8 cellular contexts compared by ENCODE assay signal in the genomic region with DNA sequence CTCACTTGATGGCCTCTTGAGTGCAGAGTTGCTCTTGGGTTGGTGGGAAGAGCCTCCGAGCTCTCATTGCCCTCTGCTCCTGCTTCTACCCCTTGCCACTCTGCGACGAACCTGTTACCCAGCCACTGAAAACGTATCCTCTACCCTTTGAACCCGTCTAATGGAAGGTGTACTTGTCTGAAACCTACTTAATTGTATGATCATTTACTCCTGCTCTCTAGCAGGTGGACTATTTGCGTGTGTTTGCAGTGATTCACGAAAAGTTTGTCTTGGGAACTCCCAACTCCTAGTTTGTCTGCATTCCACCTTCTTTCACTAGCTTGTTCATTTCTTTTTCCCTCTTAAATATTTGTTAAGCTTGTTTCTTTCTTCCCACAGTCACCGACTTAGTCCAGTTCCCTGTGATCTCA. TPM values are rescaled to one million over a fixed set of nuclear protein-coding genes. Genes with fewer than 3 reads are reported as not detected.
DNase-seq lines count a peak whose midpoint lies in the region; ATAC-seq lines count a peak whose summit lies in the region.

No MANE protein-coding gene starts in this region.

- peaks cover 24% of the 10 kb centered on the region for H3K36me3 Mint-ChIP-seq in activated naive CD8-positive, alpha-beta T cell treated with anti-CD3 and anti-CD28 coated beads for 36 hours
- H3K36me3 Mint-ChIP-seq in stimulated activated memory B cell treated with anti-CD40 and anti-IgM and Interleukin-4, amounts not matched to agents 10 μg/mL and 1 μg/mL and 100 μg/mL, for 72 hours: peaks cover 38% of the 10 kb centered on the region

- H3K27ac Mint-ChIP-seq in activated naive CD8-positive, alpha-beta T cell treated with anti-CD3 and anti-CD28 coated beads for 36 hours: peak overlapping the region; percentile 86
- peak overlapping the region; percentile 86 for H3K27ac Mint-ChIP-seq in stimulated activated memory B cell treated with anti-CD40 and anti-IgM and Interleukin-4, amounts not matched to agents 10 μg/mL and 1 μg/mL and 100 μg/mL, for 72 hours

- peaks cover 6% of the 10 kb centered on the region for H3K9me3 ChIP-seq in iPS-18a (ENCODE audit: control insufficient read depth, low read depth, low read length)

- peak overlapping the region; percentile 40 for H3K9ac ChIP-seq in iPS-18a (ENCODE audit: low read length)

- peak overlapping the region; percentile 72 for H3K4me3 ChIP-seq in iPS-18a (ENCODE audit: low read length)

- no peak for DNase-seq in activated naive CD8-positive, alpha-beta T cell treated with anti-CD3 and anti-CD28 coated beads for 36 hours
- DNase-seq in NCI-H128 (lab: John Stamatoyannopoulos, UW; ENCODE audit: unreplicated experiment) (no peak), T-helper 9 cell (no peak), SKM-1 (lab: John Stamatoyannopoulos, UW; ENCODE audit: unreplicated experiment) (no peak)

- no peaks in the 10 kb centered on the region for H3K27me3 Mint-ChIP-seq in activated naive CD8-positive, alpha-beta T cell treated with anti-CD3 and anti-CD28 coated beads for 36 hours
- no peaks in the 10 kb centered on the region for H3K27me3 Mint-ChIP-seq in stimulated activated memory B cell treated with anti-CD40 and anti-IgM and Interleukin-4, amounts not matched to agents 10 μg/mL and 1 μg/mL and 100 μg/mL, for 72 hours

- H3K9me3 Mint-ChIP-seq in activated naive CD8-positive, alpha-beta T cell treated with anti-CD3 and anti-CD28 coated beads for 36 hours: no peaks in the 10 kb centered on the region
- no peaks in the 10 kb centered on the region for H3K9me3 Mint-ChIP-seq in stimulated activated memory B cell treated with anti-CD40 and anti-IgM and Interleukin-4, amounts not matched to agents 10 μg/mL and 1 μg/mL and 100 μg/mL, for 72 hours

- peaks cover 6% of the 10 kb centered on the region for H3K4me1 ChIP-seq in iPS-18a (ENCODE audit: control insufficient read depth, low read depth, low read length)

- ATAC-seq in GM18909 (IDR thresholded peaks at IDR 0.05; ENCODE audit: poor library complexity, unreplicated experiment) (peak; percentile 2), HG03095 (IDR thresholded peaks at IDR 0.05; ENCODE audit: unreplicated experiment) (peak; percentile 2)
- no peak for ATAC-seq in stimulated activated memory B cell treated with anti-CD40 and anti-IgM and Interleukin-4, amounts not matched to agents 10 μg/mL and 1 μg/mL and 100 μg/mL, for 72 hours

- peaks cover 14% of the 10 kb centered on the region for H3K36me3 ChIP-seq in iPS-18a (ENCODE audit: control insufficient read depth, low read depth, low read length)

- H3K4me1 Mint-ChIP-seq in activated naive CD8-positive, alpha-beta T cell treated with anti-CD3 and anti-CD28 coated beads for 36 hours: peaks cover 40% of the 10 kb centered on the region
- peaks cover 8% of the 10 kb centered on the region for H3K4me1 Mint-ChIP-seq in stimulated activated memory B cell treated with anti-CD40 and anti-IgM and Interleukin-4, amounts not matched to agents 10 μg/mL and 1 μg/mL and 100 μg/mL, for 72 hours

- H3K27ac ChIP-seq in iPS-18a (ENCODE audit: low read length): no peak overlapping the region

- peaks cover 9% of the 10 kb centered on the region for H3K27me3 ChIP-seq in iPS-18a (ENCODE audit: control insufficient read depth, insufficient read depth, low read length)

- peak overlapping the region; percentile 95 for H3K4me3 Mint-ChIP-seq in activated naive CD8-positive, alpha-beta T cell treated with anti-CD3 and anti-CD28 coated beads for 36 hours
- H3K4me3 Mint-ChIP-seq in stimulated activated memory B cell treated with anti-CD40 and anti-IgM and Interleukin-4, amounts not matched to agents 10 μg/mL and 1 μg/mL and 100 μg/mL, for 72 hours: peak overlapping the region; percentile 92

RNA-seq across cellular contexts. Expression of a gene that starts 0.5 kb away (rescaled TPM):
- 1 to 10 TPM; 7.0 to 7.2 TPM for total RNA-seq in activated naive CD8-positive, alpha-beta T cell treated with anti-CD3 and anti-CD28 coated beads for 36 hours
